ENCODE assay signal across 27 cellular contexts in genomic region chr2:144643537-144644336, GRCh38.
DNase-seq lines count a peak whose midpoint lies in the region; ATAC-seq and TF ChIP-seq lines count a peak whose summit lies in the region.
"Had no signal": no experiment of that assay in that cellular context is flagged by ENCODE, and none has a peak within 500 bp of the region (broad histone marks: within the 10 kb centered on the region; RNA-seq: fewer than 3 reads in every experiment).

No MANE protein-coding gene starts in this region.

- DNase-seq in HEK293T (ENCODE audit: extremely low spot score) (peak; percentile 22), SK-N-MC (ENCODE audit: low read depth, low spot score) (peak; percentile 76), choroid plexus epithelial cell (ENCODE audit: low read depth) (peak; percentile 60), neural crest cell (ENCODE audit: low read depth, low spot score) (no peak), NCI-H1417 (lab: John Stamatoyannopoulos, UW) (no peak), pons (ENCODE audit: low spot score) (no peak), mesothelial cell of epicardium (ENCODE audit: low spot score in 2 of 2, unreplicated experiment in 2 of 2) (no peak)
- DNase-seq: activated CD8-positive, alpha-beta T cell treated with anti-CD3 and anti-CD28 coated beads for 36 hours; activated naive CD8-positive, alpha-beta T cell treated with anti-CD3 and anti-CD28 coated beads, Interleukin-2, amount 10 ng/mL, durations not matched to agents 7 days and 5 days; body of pancreas; Calu3; cerebellar nuclear complex; DND-41; GM23248; Karpas-422; NCI-H1048; NCI-H187 treated with DMSO at 0.1 percent for 48 hours; NCI-H526; right lobe of liver; stimulated activated CD4-positive, alpha-beta T cell treated with anti-CD3 and anti-CD28 coated beads, Interleukin-4, amount 100 ng/mL, for 4 hours; stimulated activated naive B cell treated with anti-CD40 and anti-IgM and Interleukin-4, amounts not matched to agents 10 μg/mL and 1 μg/mL and 100 μg/mL, for 72 hours; T-helper 1 cell had no signal

- H3K4me3 Mint-ChIP-seq in neural crest cell (no peak overlapping the region), mesothelial cell of epicardium (no peak overlapping the region)
- H3K4me3 Mint-ChIP-seq: activated CD8-positive, alpha-beta T cell treated with anti-CD3 and anti-CD28 coated beads for 36 hours; activated naive CD8-positive, alpha-beta T cell treated with anti-CD3 and anti-CD28 coated beads, Interleukin-2, amount 10 ng/mL, durations not matched to agents 7 days and 5 days; neural progenitor cell; stimulated activated naive B cell treated with anti-CD40 and anti-IgM and Interleukin-4, amounts not matched to agents 10 μg/mL and 1 μg/mL and 100 μg/mL, for 72 hours had no signal

- H3K9me3 Mint-ChIP-seq in neural crest cell (peaks cover 3% of the 10 kb centered on the region), mesothelial cell of epicardium (peaks cover 10% of the 10 kb centered on the region)
- H3K9me3 Mint-ChIP-seq: activated CD8-positive, alpha-beta T cell treated with anti-CD3 and anti-CD28 coated beads for 36 hours had no signal

- H3K9ac ChIP-seq in SK-N-MC (ENCODE audit: insufficient read length) = no peak overlapping the region
- H3K9ac ChIP-seq: GM23248, neural progenitor cell had no signal

- H3K4me3 ChIP-seq in SK-N-MC (0 out of 2 replicates have a peak overlapping the region, but pooled peaks have one; percentile 0), choroid plexus epithelial cell (ENCODE audit: low read depth, low read length) (no peak overlapping the region)
- H3K4me3 ChIP-seq: body of pancreas, GM23248, neural progenitor cell, right lobe of liver, SJSA1 had no signal

- peaks cover 3% of the 10 kb centered on the region for H3K36me3 Mint-ChIP-seq in neural crest cell (ENCODE audit: low read depth)
- H3K36me3 Mint-ChIP-seq in mesothelial cell of epicardium = peaks cover 4% of the 10 kb centered on the region
- H3K36me3 Mint-ChIP-seq: activated naive CD8-positive, alpha-beta T cell treated with anti-CD3 and anti-CD28 coated beads, Interleukin-2, amount 10 ng/mL, durations not matched to agents 7 days and 5 days; neural progenitor cell had no signal

- ATAC-seq in HG03520 (IDR thresholded peaks at IDR 0.05; ENCODE audit: unreplicated experiment) = no peak
- ATAC-seq: activated CD8-positive, alpha-beta T cell treated with anti-CD3 and anti-CD28 coated beads for 36 hours; body of pancreas; right lobe of liver; stimulated activated naive B cell treated with anti-CD40 and anti-IgM and Interleukin-4, amounts not matched to agents 10 μg/mL and 1 μg/mL and 100 μg/mL, for 72 hours had no signal

- no peaks in the 10 kb centered on the region for H3K27me3 Mint-ChIP-seq in neural crest cell (ENCODE audit: low read depth)
- H3K27me3 Mint-ChIP-seq in mesothelial cell of epicardium (ENCODE audit: low read depth) = no peaks in the 10 kb centered on the region
- H3K27me3 Mint-ChIP-seq: activated CD8-positive, alpha-beta T cell treated with anti-CD3 and anti-CD28 coated beads for 36 hours; stimulated activated naive B cell treated with anti-CD40 and anti-IgM and Interleukin-4, amounts not matched to agents 10 μg/mL and 1 μg/mL and 100 μg/mL, for 72 hours had no signal

- POLR2A ChIA-PET in HEK293T (lab: Yijun Ruan, JAX) = no interaction called here

- H3K27ac Mint-ChIP-seq in neural crest cell (ENCODE audit: unreplicated experiment) (peak overlapping the region; percentile 19), mesothelial cell of epicardium (no peak overlapping the region)
- H3K27ac Mint-ChIP-seq: activated CD8-positive, alpha-beta T cell treated with anti-CD3 and anti-CD28 coated beads for 36 hours; activated naive CD8-positive, alpha-beta T cell treated with anti-CD3 and anti-CD28 coated beads, Interleukin-2, amount 10 ng/mL, durations not matched to agents 7 days and 5 days; neural progenitor cell; progenitor cell of endocrine pancreas; stimulated activated naive B cell treated with anti-CD40 and anti-IgM and Interleukin-4, amounts not matched to agents 10 μg/mL and 1 μg/mL and 100 μg/mL, for 72 hours had no signal

- no peaks in the 10 kb centered on the region for H3K9me3 ChIP-seq in SK-N-MC (ENCODE audit: low read depth, low read length)
- H3K9me3 ChIP-seq: body of pancreas, right lobe of liver, SJSA1 had no signal

- H3K27ac ChIP-seq in SK-N-MC = peak overlapping the region; percentile 44
- H3K27ac ChIP-seq: body of pancreas, C4-2B, GM23248, neural progenitor cell, right lobe of liver, SJSA1 had no signal

- peaks cover 21% of the 10 kb centered on the region for H3K4me1 Mint-ChIP-seq in neural crest cell
- peaks cover 12% of the 10 kb centered on the region for H3K4me1 Mint-ChIP-seq in mesothelial cell of epicardium
- H3K4me1 Mint-ChIP-seq: activated naive CD8-positive, alpha-beta T cell treated with anti-CD3 and anti-CD28 coated beads, Interleukin-2, amount 10 ng/mL, durations not matched to agents 7 days and 5 days had no signal

- CTCF ChIA-PET in HEK293T (lab: Yijun Ruan, JAX) = no interaction called here

- H3K36me3 ChIP-seq in SK-N-MC (ENCODE audit: insufficient read depth, low read length) = no peaks in the 10 kb centered on the region
- H3K36me3 ChIP-seq: neural progenitor cell, right lobe of liver, SJSA1 had no signal

- no peak for TF ChIP-seq CTCF in choroid plexus epithelial cell (conservative IDR thresholded peaks at IDR 0.05; ENCODE audit: low read depth, low read length)
- TF ChIP-seq CTCF in neural crest cell (conservative IDR thresholded peaks at IDR 0.05) = no peak
- TF ChIP-seq CTCF in mesothelial cell of epicardium (IDR thresholded peaks at IDR 0.05; ENCODE audit: unreplicated experiment) = no peak

TF ChIP-seq in HEK293T, 16 proteins besides CTCF, POLR2A, EP300 and RAD21:
- TF ChIP-seq TARDBP (IDR thresholded peaks at IDR 0.05) = no peak
- no peak for TF ChIP-seq FOXA1 (IDR thresholded peaks at IDR 0.05)
- TF ChIP-seq SUZ12 (IDR thresholded peaks at IDR 0.05) = no peak
- no peak for TF ChIP-seq LEF1 (IDR thresholded peaks at IDR 0.05; ENCODE audit: borderline replicate concordance)
- TF ChIP-seq ARNT (IDR thresholded peaks at IDR 0.05) = no peak
- TF ChIP-seq FOXK2 (IDR thresholded peaks at IDR 0.05) = no peak
- no peak for TF ChIP-seq FOXM1 (IDR thresholded peaks at IDR 0.05; ENCODE audit: borderline replicate concordance)
- TF ChIP-seq SP1 (IDR thresholded peaks at IDR 0.05) = no peak
- no peak for TF ChIP-seq ELF4 (IDR thresholded peaks at IDR 0.05)
- no peak for TF ChIP-seq CTBP1 (IDR thresholded peaks at IDR 0.05; ENCODE audit: borderline replicate concordance)
- TF ChIP-seq NFRKB (IDR thresholded peaks at IDR 0.05) = no peak
- TF ChIP-seq L3MBTL2 (conservative IDR thresholded peaks at IDR 0.05) = no peak
- TF ChIP-seq PKNOX1 (IDR thresholded peaks at IDR 0.05) = no peak
- TF ChIP-seq HDGF (IDR thresholded peaks at IDR 0.05; ENCODE audit: borderline replicate concordance) = no peak
- TF ChIP-seq ZNF384 (IDR thresholded peaks at IDR 0.05) = no peak
TF ChIP-seq in HEK293T: peak in this region for 0.

Comparison
In these comparisons a context has a peak if more than half of its experiments do, and no peak if none do; other contexts are left out.
1. DNase-seq: peak in HEK293T (single experiment), SK-N-MC (single experiment) and choroid plexus epithelial cell (single experiment); none in neural crest cell (single experiment), NCI-H1417 (0 of 3), pons (single experiment) and mesothelial cell of epicardium (0 of 2).